ENCODE assay signal across 8 cellular contexts in genomic region chr10:132962623-132963429, GRCh38. TPM values are rescaled to one million over a fixed set of nuclear protein-coding genes. Genes with fewer than 3 reads are reported as not detected.
DNase-seq lines count a peak whose midpoint lies in the region; ATAC-seq and TF ChIP-seq lines count a peak whose summit lies in the region.

No MANE protein-coding gene starts in this region.

- H3K27ac ChIP-seq in dorsolateral prefrontal cortex (peak overlapping the region in 24 of 59 donors; percentile 4 to 72 (median 48)), neural cell (ENCODE audit: low read length) (no peak overlapping the region)

- no peaks in the 10 kb centered on the region for H3F3A ChIP-seq in neural cell (ENCODE audit: insufficient read depth, low read length, poor library complexity, severe bottlenecking)

- no peaks in the 10 kb centered on the region for H3K36me3 ChIP-seq in neural cell (ENCODE audit: insufficient read depth, low read length)

- no peak for TF ChIP-seq EP300 in neural cell (conservative IDR thresholded peaks at IDR 0.05; ENCODE audit: poor library complexity, severe bottlenecking)

- no peaks in the 10 kb centered on the region for H3K79me2 ChIP-seq in neural cell (replicated peaks; ENCODE audit: insufficient read depth, low read length)

- no peak for TF ChIP-seq RAD21 in neural cell (conservative IDR thresholded peaks at IDR 0.05)

- CTCF ChIA-PET in activated naive CD4-positive, alpha-beta T cell treated with anti-CD3 and anti-CD28 coated beads, Interleukin-2, amount 10 ng/mL, durations not matched to agents 7 days and 5 days (lab: Charles Lee) = no interaction called here

- H3K27me3 Mint-ChIP-seq in activated naive CD4-positive, alpha-beta T cell treated with anti-CD3 and anti-CD28 coated beads, Interleukin-2, amount 10 ng/mL, durations not matched to agents 7 days and 5 days = peaks cover 20% of the 10 kb centered on the region

- H3K9me3 Mint-ChIP-seq in activated naive CD4-positive, alpha-beta T cell treated with anti-CD3 and anti-CD28 coated beads, Interleukin-2, amount 10 ng/mL, durations not matched to agents 7 days and 5 days = no peaks in the 10 kb centered on the region

- peak; percentile 23 for ATAC-seq in HG03469 (IDR thresholded peaks at IDR 0.05; ENCODE audit: unreplicated experiment)

- H3K27me3 ChIP-seq in dorsolateral prefrontal cortex (peaks cover 0 to 5% (median 0%) of the 10 kb centered on the region in 45 donors), neural cell (ENCODE audit: insufficient read depth, low read depth, low read length) (no peaks in the 10 kb centered on the region)

- no peak overlapping the region for H2AFZ ChIP-seq in neural cell (ENCODE audit: low read depth, low read length)

- TF ChIP-seq CTCF in dorsolateral prefrontal cortex (IDR thresholded peaks at IDR 0.05 in 54 of 56, conservative IDR thresholded peaks at IDR 0.05 in 2 of 56; ENCODE audit: low read depth in 1 of 56, partially characterized antibody in 56 of 56) (no peak), neural cell (IDR thresholded peaks at IDR 0.05; ENCODE audit: poor library complexity, severe bottlenecking) (no peak)

- H3K4me3 Mint-ChIP-seq in activated naive CD4-positive, alpha-beta T cell treated with anti-CD3 and anti-CD28 coated beads, Interleukin-2, amount 10 ng/mL, durations not matched to agents 7 days and 5 days = peak overlapping the region; percentile 91

- DNase-seq in activated naive CD4-positive, alpha-beta T cell treated with anti-CD3 and anti-CD28 coated beads, Interleukin-2, amount 10 ng/mL, durations not matched to agents 7 days and 5 days = peak; percentile 3
- no peak for DNase-seq in activated naive CD4-positive, alpha-beta T cell (lab: John Stamatoyannopoulos, UW)
- DNase-seq in dorsolateral prefrontal cortex (peak in 2 of 10 donors; percentile 16 to 18), DMS79 treated with DMSO at 0.1 percent for 48 hours (lab: John Stamatoyannopoulos, UW) (no peak), cerebellar nuclear complex (lab: John Stamatoyannopoulos, UW) (no peak), CD1c-positive myeloid dendritic cell (ENCODE audit: extremely low spot score) (no peak)

- no peak overlapping the region for H3K9ac ChIP-seq in neural cell (ENCODE audit: low read length)

- no peaks in the 10 kb centered on the region for H3K36me3 Mint-ChIP-seq in activated naive CD4-positive, alpha-beta T cell treated with anti-CD3 and anti-CD28 coated beads, Interleukin-2, amount 10 ng/mL, durations not matched to agents 7 days and 5 days

- H3K9me3 ChIP-seq in neural cell (ENCODE audit: low read length) = no peaks in the 10 kb centered on the region

- H3K4me2 ChIP-seq in neural cell (ENCODE audit: low read length) = no peak overlapping the region

- no peaks in the 10 kb centered on the region for H4K20me1 ChIP-seq in neural cell (ENCODE audit: insufficient read depth)

- intact Hi-C loops in dorsolateral prefrontal cortex (cut with DNase I) = no loop called here

- H3K9me2 ChIP-seq in neural cell (ENCODE audit: insufficient read depth, low read length) = no peaks in the 10 kb centered on the region

- H3K4me3 ChIP-seq in dorsolateral prefrontal cortex (peak overlapping the region; percentile 23 to 77 (median 56)), neural cell (ENCODE audit: low read length) (peak overlapping the region; percentile 43)

- H3K4me1 Mint-ChIP-seq in activated naive CD4-positive, alpha-beta T cell treated with anti-CD3 and anti-CD28 coated beads, Interleukin-2, amount 10 ng/mL, durations not matched to agents 7 days and 5 days = peaks cover 21% of the 10 kb centered on the region

- peak overlapping the region; percentile 73 for H3K27ac Mint-ChIP-seq in activated naive CD4-positive, alpha-beta T cell treated with anti-CD3 and anti-CD28 coated beads, Interleukin-2, amount 10 ng/mL, durations not matched to agents 7 days and 5 days

TF ChIP-seq in neural cell, 6 proteins besides CTCF, POLR2A, EP300 and RAD21:
- no peak for TF ChIP-seq TAF1 (IDR thresholded peaks at IDR 0.05; ENCODE audit: low read depth)
- TF ChIP-seq, protein P1, sequence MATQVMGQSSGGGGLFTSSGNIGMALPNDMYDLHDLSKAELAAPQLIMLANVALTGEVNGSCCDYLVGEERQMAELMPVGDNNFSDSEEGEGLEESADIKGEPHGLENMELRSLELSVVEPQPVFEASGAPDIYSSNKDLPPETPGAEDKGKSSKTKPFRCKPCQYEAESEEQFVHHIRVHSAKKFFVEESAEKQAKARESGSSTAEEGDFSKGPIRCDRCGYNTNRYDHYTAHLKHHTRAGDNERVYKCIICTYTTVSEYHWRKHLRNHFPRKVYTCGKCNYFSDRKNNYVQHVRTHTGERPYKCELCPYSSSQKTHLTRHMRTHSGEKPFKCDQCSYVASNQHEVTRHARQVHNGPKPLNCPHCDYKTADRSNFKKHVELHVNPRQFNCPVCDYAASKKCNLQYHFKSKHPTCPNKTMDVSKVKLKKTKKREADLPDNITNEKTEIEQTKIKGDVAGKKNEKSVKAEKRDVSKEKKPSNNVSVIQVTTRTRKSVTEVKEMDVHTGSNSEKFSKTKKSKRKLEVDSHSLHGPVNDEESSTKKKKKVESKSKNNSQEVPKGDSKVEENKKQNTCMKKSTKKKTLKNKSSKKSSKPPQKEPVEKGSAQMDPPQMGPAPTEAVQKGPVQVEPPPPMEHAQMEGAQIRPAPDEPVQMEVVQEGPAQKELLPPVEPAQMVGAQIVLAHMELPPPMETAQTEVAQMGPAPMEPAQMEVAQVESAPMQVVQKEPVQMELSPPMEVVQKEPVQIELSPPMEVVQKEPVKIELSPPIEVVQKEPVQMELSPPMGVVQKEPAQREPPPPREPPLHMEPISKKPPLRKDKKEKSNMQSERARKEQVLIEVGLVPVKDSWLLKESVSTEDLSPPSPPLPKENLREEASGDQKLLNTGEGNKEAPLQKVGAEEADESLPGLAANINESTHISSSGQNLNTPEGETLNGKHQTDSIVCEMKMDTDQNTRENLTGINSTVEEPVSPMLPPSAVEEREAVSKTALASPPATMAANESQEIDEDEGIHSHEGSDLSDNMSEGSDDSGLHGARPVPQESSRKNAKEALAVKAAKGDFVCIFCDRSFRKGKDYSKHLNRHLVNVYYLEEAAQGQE (IDR thresholded peaks at IDR 0.05; ENCODE audit: borderline replicate concordance) = no peak
- no peak for TF ChIP-seq POLR2AphosphoS5 (IDR thresholded peaks at IDR 0.05)
- TF ChIP-seq EZH2 (IDR thresholded peaks at IDR 0.05; ENCODE audit: borderline replicate concordance, insufficient read depth, low read length, poor library complexity, severe bottlenecking) = no peak
- no peak for TF ChIP-seq SMC3 (conservative IDR thresholded peaks at IDR 0.05; ENCODE audit: poor library complexity)

RNA-seq across cellular contexts. Expression of gene CFAP46, which starts 20.5 kb away (rescaled TPM):
- total RNA-seq in dorsolateral prefrontal cortex = 10 to 100 TPM in 114 of 120 experiments, 1 to 10 TPM in 6; 7.4 to 31.9 (median 17.0) TPM
- 2.6 and 3.5 TPM in 2 replicates for polyA plus RNA-seq in neural cell
- polyA minus RNA-seq in neural cell = 3.2 and 3.7 TPM in 2 replicates
